ENCODE assay signal across 8 cellular contexts in the genomic region with DNA sequence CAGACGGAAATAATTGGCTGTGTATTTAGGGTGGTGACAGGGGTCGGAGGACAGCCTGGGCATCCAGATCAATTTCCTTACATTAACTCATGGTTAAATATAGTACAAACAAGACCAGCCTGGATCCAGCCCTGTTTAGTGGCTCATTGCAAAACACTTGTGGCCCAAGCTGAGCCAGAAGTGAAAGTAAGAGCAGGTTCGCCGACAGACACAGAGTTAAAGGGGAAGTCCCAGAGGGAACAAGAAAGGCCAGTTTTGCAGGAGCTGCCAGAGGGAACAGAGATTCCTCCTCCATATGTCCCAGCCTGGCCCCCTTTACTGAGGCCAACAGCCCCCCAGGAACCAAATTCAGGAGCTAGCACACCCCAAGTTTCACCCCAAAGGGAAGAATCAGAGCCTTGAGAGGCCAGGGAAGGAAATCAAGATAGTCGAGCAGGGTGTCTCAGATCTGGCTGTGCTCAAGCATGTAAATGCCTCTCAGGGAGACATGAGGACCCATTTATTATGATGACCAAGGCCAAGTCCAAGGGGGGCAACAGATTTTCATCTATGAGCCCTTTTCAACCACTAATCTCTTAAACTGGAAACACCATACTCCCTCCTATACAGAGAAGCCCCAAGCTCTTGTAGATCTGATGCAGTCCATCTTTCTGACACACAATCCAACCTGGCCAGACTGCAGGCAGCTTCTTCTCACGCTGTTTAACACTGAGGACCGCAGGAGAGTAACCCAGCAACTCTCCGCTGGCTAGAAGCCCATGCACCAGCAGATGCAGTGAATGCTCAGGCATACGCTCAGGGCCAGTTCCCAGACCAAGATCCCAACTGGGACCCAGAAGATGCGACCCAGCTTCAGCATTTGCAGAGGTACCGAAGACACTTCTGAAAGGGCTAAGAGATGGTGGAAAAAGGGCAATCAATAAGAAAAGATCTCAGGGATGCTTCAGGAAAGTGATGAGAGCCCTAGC. TPM values are rescaled to one million over a fixed set of nuclear protein-coding genes. Genes with fewer than 3 reads are reported as not detected.
A peak's percentile ranks its signal among the peaks of the same experiment; 100 is the strongest.
DNase-seq lines count a peak whose midpoint lies in the region; ATAC-seq and TF ChIP-seq lines count a peak whose summit lies in the region.

No MANE protein-coding gene starts in this region.

- no peaks in the 10 kb centered on the region for H3K9me3 ChIP-seq in lung (ENCODE audit: control insufficient read depth in 2 of 2, insufficient read depth in 1 of 2, low read length in 1 of 2)

- no peaks in the 10 kb centered on the region for H3K36me3 Mint-ChIP-seq in brain

- no peaks in the 10 kb centered on the region for H3K9me3 Mint-ChIP-seq in brain

- H3K36me3 ChIP-seq in lung (ENCODE audit: control insufficient read depth in 2 of 2, insufficient read depth in 2 of 2, low read length in 2 of 2) = no peaks in the 10 kb centered on the region

- peak overlapping the region in 1 of 2 donors; percentile 76 for H3K27ac ChIP-seq in lung (ENCODE audit: low read depth in 1 of 2, low read length in 1 of 2)
- H3K27ac ChIP-seq in substantia nigra (ENCODE audit: low read depth, low read length, poor library complexity, severe bottlenecking) = peak overlapping the region; percentile 30

- ATAC-seq in HG02798 (IDR thresholded peaks at IDR 0.05; ENCODE audit: poor library complexity, unreplicated experiment) (peak; percentile 87), lung (ENCODE audit: insufficient read depth, low FRiP score) (peak; percentile 87)

- H3K4me1 ChIP-seq in lung (ENCODE audit: control insufficient read depth in 2 of 2, insufficient read depth in 2 of 2, low read length in 2 of 2) = peaks cover 3 to 8% of the 10 kb centered on the region in 2 donors

- H3K27me3 ChIP-seq in lung (ENCODE audit: control insufficient read depth, insufficient read depth) = no peaks in the 10 kb centered on the region

- H3K27ac Mint-ChIP-seq in brain = peak overlapping the region in 3 of 5 experiments; percentile 66 to 69 (median 67)

- 46 to 50% methylated on average over 11 of the region's 11 CpGs for WGBS in lung, 2 donors

- H3K27me3 Mint-ChIP-seq in brain = peaks cover 5% of the 10 kb centered on the region

- TF ChIP-seq CTCF in brain (conservative IDR thresholded peaks at IDR 0.05) (no peak), lung (IDR thresholded peaks at IDR 0.05; ENCODE audit: control extremely low read depth, extremely low read depth) (no peak)

- peaks cover 16% of the 10 kb centered on the region for H3K4me1 Mint-ChIP-seq in brain

- no peak overlapping the region for H3K4me3 ChIP-seq in lung

- H3K4me3 Mint-ChIP-seq in brain = peak overlapping the region in 1 of 5 experiments; percentile 72

- peak; percentile 26 for DNase-seq in activated T-cell treated with anti-CD3 and anti-CD28 coated beads for 24 hours (ENCODE audit: low read depth)
- no peak for DNase-seq in activated T-cell treated with anti-CD3 and anti-CD28 coated beads, Interleukin-2, amount 50 U/mL, for 1 hour
- peak; percentile 68 to 83 for DNase-seq in NOMO-1 (lab: John Stamatoyannopoulos, UW; ENCODE audit: unreplicated experiment in 2 of 2)
- peak; percentile 78 for DNase-seq in lung (ENCODE audit: low spot score)
- peak in 18 of 49 donors; percentile 12 to 52 (median 29) for DNase-seq in substantia nigra (lab: John Stamatoyannopoulos, UW)
- DNase-seq in NCI-H187 treated with DMSO at 0.1 percent for 48 hours (lab: John Stamatoyannopoulos, UW) = no peak

RNA-seq across cellular contexts. Expression of a gene that starts 15.9 kb away (rescaled TPM):
- polyA plus RNA-seq in brain (ENCODE audit: insufficient read depth, low read depth, low replicate concordance) (45.7 TPM), lung (10 to 100 TPM; 10.4 to 16.2 TPM)
- 10 to 100 TPM; 11.3 to 27.0 TPM for total RNA-seq in lung

RNA-seq across cellular contexts. Expression of a gene that starts 16.2 kb away (rescaled TPM):
- polyA plus RNA-seq in brain (ENCODE audit: insufficient read depth, low read depth, low replicate concordance) (49.3 TPM), lung (1 to 10 TPM; 4.1 to 6.6 TPM)
- 10 to 100 TPM; 12.8 to 32.4 TPM for total RNA-seq in lung

RNA-seq across cellular contexts. Expression of a gene that starts 39.7 kb away (rescaled TPM):
- 340 TPM for polyA plus RNA-seq in brain (ENCODE audit: insufficient read depth, low read depth, low replicate concordance)
- total RNA-seq in lung = 100 to 1,000 TPM in 1 of 2 donors, 10 to 100 TPM in 1; 52.3 to 192 TPM
- polyA plus RNA-seq in lung = 100 to 1,000 TPM; 188 to 327 TPM

Comparison
In these comparisons a context has a peak if more than half of its experiments do, and no peak if none do; other contexts are left out.
1. DNase-seq: peak in activated T-cell treated with anti-CD3 and anti-CD28 coated beads for 24 hours (single experiment), NOMO-1 (2 of 2) and lung (single experiment); none in activated T-cell treated with anti-CD3 and anti-CD28 coated beads, Interleukin-2, amount 50 U/mL, for 1 hour (single experiment) and NCI-H187 treated with DMSO at 0.1 percent for 48 hours (single experiment).